Comparison of ENCODE assay signal across 23 cellular contexts in the genomic region with DNA sequence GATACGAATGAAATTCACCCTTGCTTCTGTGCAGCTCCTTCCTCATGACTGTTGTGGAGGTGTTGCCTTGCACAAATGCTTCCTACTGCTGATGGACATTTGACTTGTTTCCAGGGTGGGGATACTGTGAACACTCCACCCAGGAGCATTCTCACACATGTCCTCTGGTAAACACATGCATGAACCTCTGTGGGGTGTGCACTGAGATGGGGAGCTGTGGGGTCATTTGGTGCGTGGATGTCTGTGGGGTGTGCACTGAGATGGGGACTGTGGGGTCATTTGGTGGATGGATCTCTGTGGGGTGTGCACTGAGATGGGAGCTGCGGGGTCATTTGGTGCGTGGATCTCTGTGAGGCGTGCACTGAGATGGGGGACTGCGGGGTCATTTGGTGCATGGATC.
"Had no signal": no experiment of that assay in that cellular context is flagged by ENCODE, and none has a peak within 500 bp of the region (broad histone marks: within the 10 kb centered on the region; RNA-seq: fewer than 3 reads in every experiment).

No MANE protein-coding gene starts in this region.

- H3K27ac Mint-ChIP-seq: dendritic cell treated with granulocyte-macrophage colony-stimulating factor and Interleukin-4, amounts not matched to agents 40 ng/mL and 50 ng/mL, for 4 days; effector memory CD8-positive, alpha-beta T cell; endodermal cell had no signal

- H3K9me3 ChIP-seq: colonic mucosa, esophagus muscularis mucosa, esophagus squamous epithelium, gastrocnemius medialis, gastroesophageal sphincter, heart right ventricle had no signal

- H3K4me3 ChIP-seq: colonic mucosa, dorsolateral prefrontal cortex, esophagus muscularis mucosa, esophagus squamous epithelium, gastrocnemius medialis, gastroesophageal sphincter, heart right ventricle had no signal

- DNase-seq: colonic mucosa; cortex of kidney; dermis blood vessel endothelial cell; dorsolateral prefrontal cortex; effector CD4-positive, alpha-beta T cell; effector CD8-positive, alpha-beta T cell; effector memory CD4-positive, alpha-beta T cell; effector memory CD8-positive, alpha-beta T cell; endodermal cell; erythroblast; esophagus squamous epithelium; foreskin fibroblast; foreskin keratinocyte; foreskin melanocyte; gastrocnemius medialis; glutamatergic neuron; head of caudate nucleus; heart right ventricle had no signal

- H3K27me3 ChIP-seq: colonic mucosa, foreskin keratinocyte, gastrocnemius medialis had no signal

- ATAC-seq: effector memory CD8-positive, alpha-beta T cell; esophagus mucosa; foreskin keratinocyte; gastrocnemius medialis; gastroesophageal sphincter; heart right ventricle had no signal

- H3K4me1 ChIP-seq: colonic mucosa, foreskin keratinocyte, gastrocnemius medialis, gastroesophageal sphincter, heart right ventricle had no signal

- H3K27ac ChIP-seq: colonic mucosa, dorsolateral prefrontal cortex, epithelial cell of prostate, esophagus muscularis mucosa, esophagus squamous epithelium, foreskin keratinocyte, gastrocnemius medialis, gastroesophageal sphincter, heart right ventricle had no signal

- H3K9me3 Mint-ChIP-seq: dendritic cell treated with granulocyte-macrophage colony-stimulating factor and Interleukin-4, amounts not matched to agents 40 ng/mL and 50 ng/mL, for 4 days had no signal

- H3K36me3 ChIP-seq: colonic mucosa, esophagus muscularis mucosa, gastrocnemius medialis, heart right ventricle had no signal

- H3K4me3 Mint-ChIP-seq: dendritic cell treated with granulocyte-macrophage colony-stimulating factor and Interleukin-4, amounts not matched to agents 40 ng/mL and 50 ng/mL, for 4 days; effector memory CD8-positive, alpha-beta T cell; endodermal cell had no signal
